In the genomic region with DNA sequence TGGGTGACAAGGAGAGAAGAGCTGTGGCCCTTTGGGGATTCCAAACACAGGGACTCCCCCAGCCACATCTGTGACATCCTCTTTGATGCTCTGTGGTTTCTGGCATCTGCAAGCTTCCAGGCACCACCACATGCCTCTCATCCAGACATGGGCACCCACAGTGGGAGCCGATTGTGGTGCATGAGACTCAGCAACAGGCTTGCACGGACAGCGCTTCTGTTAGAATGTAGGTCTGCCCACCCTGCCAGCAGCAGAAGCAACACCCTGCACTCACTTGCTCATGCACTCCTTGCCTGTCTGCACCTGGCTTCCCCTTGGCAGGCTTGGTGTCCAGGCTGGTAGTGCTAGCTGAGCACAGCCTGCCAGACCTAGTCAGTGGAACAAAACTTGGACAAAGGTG, we compare ENCODE assay signal across 21 cellular contexts.
A peak's percentile ranks its signal among the peaks of the same experiment; 100 is the strongest.
DNase-seq lines count a peak whose midpoint lies in the region; ATAC-seq and TF ChIP-seq lines count a peak whose summit lies in the region.
"Had no signal": no experiment of that assay in that cellular context is flagged by ENCODE, and none has a peak within 500 bp of the region (broad histone marks: within the 10 kb centered on the region; RNA-seq: fewer than 3 reads in every experiment).

No MANE protein-coding gene starts in this region.

- intact Hi-C loops in cardiac septum (cut with DNase I), result no loop called here
- intact Hi-C loops in left ventricle myocardium superior (cut with micrococcal nuclease), result no loop called here
- intact Hi-C loops in upper lobe of right lung (cut with DNase I), result no loop called here
- intact Hi-C loops in lower leg skin (cut with DNase I; ENCODE audit: low total_unique reads), result no loop called here

- H3K27me3 ChIP-seq in osteoblast (ENCODE audit: insufficient read depth, low read length), result no peaks in the 10 kb centered on the region
- no peaks in the 10 kb centered on the region for H3K27me3 ChIP-seq in upper lobe of right lung
- H3K27me3 ChIP-seq: BE2C; BLaER1 treated with 17β-estradiol and CSF1 and Interleukin-3, amounts not matched to agents 10 nM and 100 nM had no signal

- 93 to 96% methylated on average over 3 of the region's 3 CpGs for WGBS in lower leg skin, 2 donors

- no peak for TF ChIP-seq POLR2A in lower leg skin (IDR thresholded peaks at IDR 0.05)

- no peak overlapping the region for H3K4me2 ChIP-seq in osteoblast (ENCODE audit: insufficient read depth, low read length)
- H3K4me2 ChIP-seq: A549; BLaER1 treated with 17β-estradiol and CSF1 and Interleukin-3, amounts not matched to agents 10 nM and 100 nM; GM23338 had no signal

- no peak overlapping the region for H3K4me3 ChIP-seq in osteoblast (ENCODE audit: insufficient read depth, low read length)
- H3K4me3 ChIP-seq in upper lobe of right lung, result no peak overlapping the region
- H3K4me3 ChIP-seq in lower leg skin (ENCODE audit: low read depth, poor library complexity, severe bottlenecking), result no peak overlapping the region
- H3K4me3 ChIP-seq: A549; BLaER1 treated with 17β-estradiol and CSF1 and Interleukin-3, amounts not matched to agents 10 nM and 100 nM; GM23338 had no signal

- DNase-seq in cardiac septum (ENCODE audit: low spot score) (peak; percentile 49), left ventricle myocardium superior (no peak), islet precursor cell (peak; percentile 42), osteoblast (ENCODE audit: insufficient read length, low spot score, missing footprints) (peak; percentile 5), upper lobe of right lung (peak; percentile 56), lower leg skin (ENCODE audit: low spot score in 2 of 2) (no peak), NCI-H2081 treated with DMSO at 0.1 percent for 48 hours (lab: John Stamatoyannopoulos, UW) (no peak)
- DNase-seq: 8988T; ACHN; AML-193; BE2C; Calu3; CD4-positive, alpha-beta memory T cell; COR-L47; DND-41; H9 had no signal

- H3K79me2 ChIP-seq in osteoblast (ENCODE audit: insufficient read depth, low read length), result no peaks in the 10 kb centered on the region

- H3K36me3 ChIP-seq in osteoblast (ENCODE audit: insufficient read depth, low read length) (no peaks in the 10 kb centered on the region), upper lobe of right lung (no peaks in the 10 kb centered on the region)
- H3K36me3 ChIP-seq: BE2C; BLaER1 treated with 17β-estradiol and CSF1 and Interleukin-3, amounts not matched to agents 10 nM and 100 nM had no signal

- H3K27ac ChIP-seq in osteoblast (ENCODE audit: low read depth, low read length), result no peak overlapping the region
- no peak overlapping the region for H3K27ac ChIP-seq in upper lobe of right lung
- H3K27ac ChIP-seq: A549; BLaER1 treated with 17β-estradiol and CSF1 and Interleukin-3, amounts not matched to agents 10 nM and 100 nM had no signal

- no peak for ATAC-seq in left ventricle myocardium superior
- no peak for ATAC-seq in upper lobe of right lung
- ATAC-seq in GM18870 (IDR thresholded peaks at IDR 0.05; ENCODE audit: unreplicated experiment), result no peak
- ATAC-seq: A549, GM23338, HCT116 had no signal

- H2AFZ ChIP-seq in osteoblast (ENCODE audit: low read length), result no peak overlapping the region
- H2AFZ ChIP-seq: GM23338 had no signal

- no peaks in the 10 kb centered on the region for H3K4me1 ChIP-seq in osteoblast (ENCODE audit: insufficient read depth, low read length)
- H3K4me1 ChIP-seq in upper lobe of right lung, result no peaks in the 10 kb centered on the region
- H3K4me1 ChIP-seq: A549; BE2C; BLaER1 treated with 17β-estradiol and CSF1 and Interleukin-3, amounts not matched to agents 10 nM and 100 nM had no signal

- no peaks in the 10 kb centered on the region for H3K9me3 ChIP-seq in osteoblast (ENCODE audit: low read depth, low read length)
- no peaks in the 10 kb centered on the region for H3K9me3 ChIP-seq in upper lobe of right lung
- H3K9me3 ChIP-seq: A549, BE2C had no signal

- TF ChIP-seq CTCF in osteoblast (IDR thresholded peaks at IDR 0.05; ENCODE audit: extremely low read depth, low read depth, low read length), result no peak
- no peak for TF ChIP-seq CTCF in upper lobe of right lung (IDR thresholded peaks at IDR 0.05)
- TF ChIP-seq CTCF in lower leg skin (IDR thresholded peaks at IDR 0.05), result no peak

- no peaks in the 10 kb centered on the region for H4K20me1 ChIP-seq in osteoblast (ENCODE audit: insufficient read depth, low read length)
- H4K20me1 ChIP-seq: BLaER1 treated with 17β-estradiol and CSF1 and Interleukin-3, amounts not matched to agents 10 nM and 100 nM had no signal

Comparison
In these comparisons a context has a peak if more than half of its experiments do, and no peak if none do; other contexts are left out.
1. DNase-seq: peak in cardiac septum (single experiment), islet precursor cell (single experiment), osteoblast (single experiment) and upper lobe of right lung (single experiment); none in left ventricle myocardium superior (single experiment), lower leg skin (0 of 2) and NCI-H2081 treated with DMSO at 0.1 percent for 48 hours (single experiment).